Comparison of ENCODE assay signal across 1 cellular context in genomic region chr15:92953997-92954396, GRCh38.
TF ChIP-seq lines count a peak whose summit lies in the region.

No MANE protein-coding gene starts in this region.

TF ChIP-seq in K562, 482 proteins besides CTCF, POLR2A, EP300 and RAD21:
- TF ChIP-seq SIRT6 (IDR thresholded peaks at IDR 0.05; ENCODE audit: low read depth, low read length) (no peak), NCOA6 (IDR thresholded peaks at IDR 0.05) (no peak), ZKSCAN1 (IDR thresholded peaks at IDR 0.05; ENCODE audit: low read depth, low read length) (peak; percentile 96), PATZ1 (CRISPR knock-in tag; IDR thresholded peaks at IDR 0.05; ENCODE audit: borderline replicate concordance) (no peak), U2AF1 (optimal IDR thresholded peaks at IDR 0.05; ENCODE audit: low read depth, low read length) (no peak)
- TF ChIP-seq, protein P1, sequence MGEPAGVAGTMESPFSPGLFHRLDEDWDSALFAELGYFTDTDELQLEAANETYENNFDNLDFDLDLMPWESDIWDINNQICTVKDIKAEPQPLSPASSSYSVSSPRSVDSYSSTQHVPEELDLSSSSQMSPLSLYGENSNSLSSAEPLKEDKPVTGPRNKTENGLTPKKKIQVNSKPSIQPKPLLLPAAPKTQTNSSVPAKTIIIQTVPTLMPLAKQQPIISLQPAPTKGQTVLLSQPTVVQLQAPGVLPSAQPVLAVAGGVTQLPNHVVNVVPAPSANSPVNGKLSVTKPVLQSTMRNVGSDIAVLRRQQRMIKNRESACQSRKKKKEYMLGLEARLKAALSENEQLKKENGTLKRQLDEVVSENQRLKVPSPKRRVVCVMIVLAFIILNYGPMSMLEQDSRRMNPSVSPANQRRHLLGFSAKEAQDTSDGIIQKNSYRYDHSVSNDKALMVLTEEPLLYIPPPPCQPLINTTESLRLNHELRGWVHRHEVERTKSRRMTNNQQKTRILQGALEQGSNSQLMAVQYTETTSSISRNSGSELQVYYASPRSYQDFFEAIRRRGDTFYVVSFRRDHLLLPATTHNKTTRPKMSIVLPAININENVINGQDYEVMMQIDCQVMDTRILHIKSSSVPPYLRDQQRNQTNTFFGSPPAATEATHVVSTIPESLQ (CRISPR knock-in tag; IDR thresholded peaks at IDR 0.05): no peak
